ENCODE assay signal across 18 cellular contexts in genomic region chr16:74730049-74730683, GRCh38. TPM values are rescaled to one million over a fixed set of nuclear protein-coding genes. Genes with fewer than 3 reads are reported as not detected.
DNase-seq lines count a peak whose midpoint lies in the region; ATAC-seq, FAIRE-seq and TF ChIP-seq lines count a peak whose summit lies in the region.
"Had no signal": no experiment of that assay in that cellular context is flagged by ENCODE, and none has a peak within 500 bp of the region (broad histone marks: within the 10 kb centered on the region; RNA-seq: fewer than 3 reads in every experiment).

No MANE protein-coding gene starts in this region.

- no peak for TF ChIP-seq CTCF in K562 (IDR thresholded peaks at IDR 0.05 in 2 of 3, conservative IDR thresholded peaks at IDR 0.05 in 1 of 3; ENCODE audit: insufficient read depth in 2 of 3, low read depth in 1 of 3, low read length in 3 of 3)
- no peak for TF ChIP-seq CTCF in upper lobe of right lung (IDR thresholded peaks at IDR 0.05)

- H3K36me3 ChIP-seq in K562 (ENCODE audit: control insufficient read depth, insufficient read depth, low read length) (no peaks in the 10 kb centered on the region), upper lobe of right lung (no peaks in the 10 kb centered on the region)

- peak; percentile 25; the same call in 2 of the 3 replicates for ATAC-seq in K562
- peak; percentile 64 for ATAC-seq in upper lobe of right lung
- ATAC-seq: left lobe of liver had no signal

- H3K4me1 ChIP-seq in K562 (replicated peaks in 1 of 2; ENCODE audit: control insufficient read depth in 2 of 2, insufficient read depth in 2 of 2, low read length in 2 of 2) (peaks cover 0 to 10% of the 10 kb centered on the region in 2 experiments; a peak in 1 of 5 replicates), upper lobe of right lung (no peaks in the 10 kb centered on the region)

- FAIRE-seq in K562 (lab: Jason Lieb, UNC), result peak; percentile 35

- peak; percentile 44 for DNase-seq in SIG-M5 treated with dmso at 0.1 percent for 504 hours (lab: John Stamatoyannopoulos, UW; ENCODE audit: unreplicated experiment)
- DNase-seq in SIG-M5 (lab: John Stamatoyannopoulos, UW), result no peak
- no peak for DNase-seq in K562 (ENCODE audit: extremely low read depth in 1 of 4, low spot score in 3 of 4)
- no peak for DNase-seq in upper lobe of right lung
- no peak for DNase-seq in NCI-H1694 (lab: John Stamatoyannopoulos, UW)
- no peak for DNase-seq in cortex of kidney (lab: John Stamatoyannopoulos, UW)
- DNase-seq in AML-193 (lab: John Stamatoyannopoulos, UW), result no peak
- DNase-seq: activated CD4-positive, alpha-beta T cell treated with anti-CD3 and anti-CD28 coated beads for 48 hours; activated gamma-delta T cell; cerebellar nuclear complex; EL; NCI-H1436; stimulated activated CD4-positive, alpha-beta T cell treated with anti-CD3 and anti-CD28 coated beads, Interleukin-2, amount 100 ng/mL, for 24 hours; stimulated activated naive CD4-positive, alpha-beta T cell; SW 1271 had no signal

- peaks cover 4% of the 10 kb centered on the region for H3K9me3 ChIP-seq in K562 (replicated peaks; ENCODE audit: control insufficient read depth, insufficient read depth, low read depth, low read length)
- H3K9me3 ChIP-seq in upper lobe of right lung, result peaks cover 7% of the 10 kb centered on the region

- H3K4me3 ChIP-seq in K562 (no peak overlapping the region), upper lobe of right lung (no peak overlapping the region)

- TF ChIP-seq EP300 in K562 (IDR thresholded peaks at IDR 0.05; ENCODE audit: low read length), result no peak

- no peak for TF ChIP-seq POLR2A in K562 (conservative IDR thresholded peaks at IDR 0.05)

- no peaks in the 10 kb centered on the region for H3K79me2 ChIP-seq in K562 (ENCODE audit: control insufficient read depth, insufficient read depth, low read length)

- intact Hi-C loops in K562 (cut with micrococcal nuclease), result no loop called here
- intact Hi-C loops in upper lobe of right lung (cut with DNase I), result no loop called here

- no peak for TF ChIP-seq RAD21 in K562 (CRISPR knock-in tag; conservative IDR thresholded peaks at IDR 0.05 in 1 of 2, IDR thresholded peaks at IDR 0.05 in 1 of 2)

- POLR2A ChIA-PET in K562 (lab: Yijun Ruan, JAX), result interaction anchor here (0.6 to 1.6 kb wide), 3 partner anchors 9 to 40 kb away, joined by 4 to 6 read pairs (median 4); no protein-coding TSS in a partner anchor

- H3K27ac ChIP-seq in K562 (ENCODE audit: extremely low read depth, low read depth, low read length), result no peak overlapping the region
- H3K27ac ChIP-seq in layer of hippocampus (ENCODE audit: low read depth, low read length), result peak overlapping the region; percentile 75
- H3K27ac ChIP-seq in upper lobe of right lung, result no peak overlapping the region

- no peaks in the 10 kb centered on the region for H4K20me1 ChIP-seq in K562 (replicated peaks; ENCODE audit: control insufficient read depth, insufficient read depth, low read length)

- CTCF ChIA-PET in K562 (lab: Yijun Ruan, JAX; ENCODE audit: low intra/inter-chr PET ratio), result no interaction called here

- H3K9me1 ChIP-seq in K562 (ENCODE audit: control insufficient read depth, insufficient read depth, low read length), result no peaks in the 10 kb centered on the region

- WGBS in K562 (ENCODE audit: insufficient coverage, low coverage, missing lambda C conversion rate), result 0% methylated on average over 4 of the region's 6 CpGs

- no TSS peak for BruUV-seq in K562 (replicated peaks; lab: Mats Ljungman, UMichigan)

- in situ Hi-C loops in K562 (cut with MboI), result no loop called here

- H2AFZ ChIP-seq in K562 (ENCODE audit: low read depth, low read length), result no peak overlapping the region

- peaks cover 12 to 54% of the 10 kb centered on the region in 2 experiments; a peak in 4 of 5 replicates for H3K27me3 ChIP-seq in K562 (ENCODE audit: control insufficient read depth in 2 of 2, insufficient read depth in 2 of 2, low read length in 2 of 2)
- no peaks in the 10 kb centered on the region for H3K27me3 ChIP-seq in layer of hippocampus (ENCODE audit: control insufficient read depth, insufficient read depth, low read length)
- no peaks in the 10 kb centered on the region for H3K27me3 ChIP-seq in upper lobe of right lung

- H3K9ac ChIP-seq in K562 (ENCODE audit: insufficient read depth in 1 of 2, low read depth in 2 of 2, low read length in 2 of 2), result no peak overlapping the region; a peak in 1 of 4 replicates

- no peak overlapping the region for H3K4me2 ChIP-seq in K562 (ENCODE audit: insufficient read depth, low read length)

TF ChIP-seq in K562, 482 proteins besides CTCF, POLR2A, EP300 and RAD21 (continues in another document):
- no peak for TF ChIP-seq BACH1 (tag; IDR thresholded peaks at IDR 0.05)
- TF ChIP-seq NR2C1 (IDR thresholded peaks at IDR 0.05), result no peak
- TF ChIP-seq NR2C1 (tag; IDR thresholded peaks at IDR 0.05), result no peak
- TF ChIP-seq CSDE1 (IDR thresholded peaks at IDR 0.05), result no peak
- no peak for TF ChIP-seq ZNF197 (CRISPR knock-in tag; IDR thresholded peaks at IDR 0.05; ENCODE audit: low read depth)
- TF ChIP-seq CCAR2 (IDR thresholded peaks at IDR 0.05; ENCODE audit: low read depth, low read length), result no peak
- TF ChIP-seq HDAC8 (tag; IDR thresholded peaks at IDR 0.05), result no peak
- TF ChIP-seq PATZ1 (CRISPR knock-in tag; IDR thresholded peaks at IDR 0.05; ENCODE audit: borderline replicate concordance), result no peak
- no peak for TF ChIP-seq CHD4 (IDR thresholded peaks at IDR 0.05; ENCODE audit: insufficient read depth, insufficient replicate concordance, low read depth, low read length, poor library complexity, severe bottlenecking)
- TF ChIP-seq ZKSCAN8 (CRISPR knock-in tag; IDR thresholded peaks at IDR 0.05), result no peak
- no peak for TF ChIP-seq RBFOX2 (IDR thresholded peaks at IDR 0.05; ENCODE audit: low read depth, low read length)
- TF ChIP-seq OTX1 (CRISPR knock-in tag; IDR thresholded peaks at IDR 0.05), result no peak
- TF ChIP-seq ZNF583 (CRISPR knock-in tag; IDR thresholded peaks at IDR 0.05), result no peak
- no peak for TF ChIP-seq SP2 (IDR thresholded peaks at IDR 0.05; ENCODE audit: extremely low read depth, low read depth, low read length, poor library complexity, severe bottlenecking)
- TF ChIP-seq XRCC5 (IDR thresholded peaks at IDR 0.05; ENCODE audit: low read depth, low read length), result no peak

RNA-seq across cellular contexts. Expression of gene MLKL, which starts 29.5 kb away (rescaled TPM):
- 4.5 and 5.4 TPM in 2 replicates for total RNA-seq in K562 (2011; cell fraction: chromatin; rRNA removed; ENCODE audit: low replicate concordance)
- 2.3 and 3.6 TPM in 2 replicates for total RNA-seq in K562 (2011; cell fraction: nucleolus; rRNA removed)
- total RNA-seq in K562 (2011; cell fraction: nucleoplasm; rRNA removed), result 3.8 and 4.8 TPM in 2 replicates
- total RNA-seq in K562 (2014; rRNA removed) (5.0 and 8.9 TPM in 2 replicates), K562 (2014; rRNA removed; fragmentation: Illumina TruSeq; extraction: Trizol) (4.2 and 4.3 TPM in 2 replicates), K562 (2015; rRNA removed; fragmentation: Illumina TruSeq; extraction: Trizol) (5.9 and 6.1 TPM in 2 replicates), K562 (2021) (5.1 and 5.6 TPM in 2 replicates), upper lobe of right lung (28.6 TPM)
- polyA plus RNA-seq in K562 (2011; rRNA removed) (1.9 and 5.8 TPM in 2 replicates), K562 (2014; fragmentation: Illumina TruSeq; extraction: Trizol) (4.1 and 5.4 TPM in 2 replicates), K562 (2014; fragmentation: Nextera tagmentation; extraction: Ambion mirVana) (1 to 10 TPM; 1.6 to 2.1 TPM), K562 (2014; rRNA removed) (4.8 and 5.8 TPM in 2 replicates)
- polyA plus RNA-seq in K562 (2011; cell fraction: cytosol; rRNA removed), result 1.0 and 2.2 TPM in 2 replicates
- polyA plus RNA-seq in K562 (2011; cell fraction: nucleus; rRNA removed), result 7.8 and 17.0 TPM in 2 replicates
- polyA plus RNA-seq in K562 (2012), result 5.6 and 7.1 TPM in 2 replicates
- polyA minus RNA-seq in K562 (2011; rRNA and poly(A)+ RNA removed), result 1.5 and 5.0 TPM in 2 replicates
- polyA minus RNA-seq in K562 (2011; cell fraction: cytosol; rRNA and poly(A)+ RNA removed), result 1.7 and 3.9 TPM in 2 replicates
- polyA minus RNA-seq in K562 (2011; cell fraction: nucleus; rRNA and poly(A)+ RNA removed), result 2.2 and 5.8 TPM in 2 replicates

RNA-seq across cellular contexts. Expression of gene FA2H, which starts 44.5 kb away (rescaled TPM):
- not detected in 2 replicates for total RNA-seq in K562 (2011; cell fraction: chromatin; rRNA removed; ENCODE audit: low replicate concordance)
- total RNA-seq in K562 (2011; cell fraction: nucleolus; rRNA removed), result not detected in 2 replicates
- not detected in 2 replicates for total RNA-seq in K562 (2011; cell fraction: nucleoplasm; rRNA removed)
- total RNA-seq in K562 (2014; rRNA removed) (not detected in 2 replicates), K562 (2014; rRNA removed; fragmentation: Illumina TruSeq; extraction: Trizol) (not detected in 2 replicates), K562 (2015; rRNA removed; fragmentation: Illumina TruSeq; extraction: Trizol) (not detected in 2 replicates), K562 (2021) (not detected in 2 replicates), upper lobe of right lung (2.1 TPM)
- polyA plus RNA-seq in K562 (2011; rRNA removed) (not detected in 2 replicates), K562 (2014; fragmentation: Illumina TruSeq; extraction: Trizol) (not detected in 2 replicates), K562 (2014; fragmentation: Nextera tagmentation; extraction: Ambion mirVana) (not detected), K562 (2014; rRNA removed) (not detected in 2 replicates)
- polyA plus RNA-seq in K562 (2011; cell fraction: cytosol; rRNA removed), result not detected in 2 replicates
- not detected in 2 replicates for polyA plus RNA-seq in K562 (2011; cell fraction: nucleus; rRNA removed)
- polyA plus RNA-seq in K562 (2012), result not detected in 2 replicates
- not detected in 2 replicates for polyA minus RNA-seq in K562 (2011; rRNA and poly(A)+ RNA removed)
- polyA minus RNA-seq in K562 (2011; cell fraction: cytosol; rRNA and poly(A)+ RNA removed), result not detected in 2 replicates
- polyA minus RNA-seq in K562 (2011; cell fraction: nucleus; rRNA and poly(A)+ RNA removed), result not detected in 2 replicates
- total RNA-seq: A673, left lobe of liver had no signal
